In genomic region chr13:47846886-47847285, GRCh38 we compare ENCODE assay signal across 21 cellular contexts.
"Had no signal": no experiment of that assay in that cellular context is flagged by ENCODE, and none has a peak within 500 bp of the region (broad histone marks: within the 10 kb centered on the region; RNA-seq: fewer than 3 reads in every experiment).

No MANE protein-coding gene starts in this region.

- H3K4me3 ChIP-seq: coronary artery, esophagus squamous epithelium, gastroesophageal sphincter, lung, sigmoid colon, spleen, thoracic aorta, upper lobe of right lung had no signal

- DNase-seq: activated CD4-positive, alpha-beta T cell treated with anti-CD3 and anti-CD28 coated beads for 1 hour; activated CD4-positive, alpha-beta T cell treated with anti-CD3 and anti-CD28 coated beads, Interleukin-2, amount 50 U/mL, for 1 hour; activated CD8-positive, alpha-beta T cell treated with anti-CD3 and anti-CD28 coated beads, Interleukin-2, amount 10 ng/mL, durations not matched to agents 7 days and 5 days; activated T-cell treated with anti-CD3 and anti-CD28 coated beads, Interleukin-2, amount 50 U/mL, for 1 hour; endodermal cell; esophagus squamous epithelium; head of caudate nucleus; hypothalamus; naive thymus-derived CD4-positive, alpha-beta T cell; retina; sigmoid colon; spleen; stimulated activated CD4-positive, alpha-beta T cell treated with anti-CD3 and anti-CD28 coated beads, Interleukin-4, amount 100 ng/mL, for 1 hour; stimulated activated naive CD4-positive, alpha-beta T cell; upper lobe of right lung had no signal

- ATAC-seq: activated CD8-positive, alpha-beta T cell treated with anti-CD3 and anti-CD28 coated beads, Interleukin-2, amount 10 ng/mL, durations not matched to agents 7 days and 5 days; activated naive CD4-positive, alpha-beta T cell treated with anti-CD3 and anti-CD28 coated beads, Interleukin-2, amount 50 U/mL, for 72 hours; activated T-helper 17 cell treated with anti-CD3 and anti-CD28 coated beads, Interleukin-2, amount 50 U/mL, for 72 hours; gastroesophageal sphincter; naive thymus-derived CD4-positive, alpha-beta T cell; upper lobe of right lung had no signal

- H3K36me3 ChIP-seq: esophagus squamous epithelium, gastroesophageal sphincter, sigmoid colon, spleen, thoracic aorta, upper lobe of right lung had no signal

- H3K27me3 ChIP-seq: esophagus squamous epithelium, gastroesophageal sphincter, sigmoid colon, spleen, upper lobe of right lung had no signal

- H3K9me3 ChIP-seq: esophagus squamous epithelium, sigmoid colon, thoracic aorta, upper lobe of right lung had no signal

- H3K27ac ChIP-seq: coronary artery, esophagus squamous epithelium, gastroesophageal sphincter, sigmoid colon, spleen, thoracic aorta, upper lobe of right lung had no signal

- H3K4me1 ChIP-seq: esophagus squamous epithelium, gastroesophageal sphincter, sigmoid colon, spleen, upper lobe of right lung had no signal
